Comparison of ENCODE assay signal across 11 cellular contexts in genomic region chr7:77831953-77832352, GRCh38.
"Had no signal": no experiment of that assay in that cellular context is flagged by ENCODE, and none has a peak within 500 bp of the region (broad histone marks: within the 10 kb centered on the region; RNA-seq: fewer than 3 reads in every experiment).

No MANE protein-coding gene starts in this region.

- ATAC-seq: gastroesophageal sphincter; stimulated activated naive CD8-positive, alpha-beta T cell treated with anti-CD3 and anti-CD28 coated beads, Interleukin-15, amount 100 ng/mL, for 72 hours; upper lobe of right lung had no signal

- H3K4me1 ChIP-seq: gastroesophageal sphincter, neural progenitor cell, testis had no signal

- FAIRE-seq: colon had no signal

- H3K36me3 ChIP-seq: gastroesophageal sphincter, neural progenitor cell, ovary, upper lobe of right lung had no signal

- H3K9me3 Mint-ChIP-seq: stimulated activated naive CD8-positive, alpha-beta T cell treated with anti-CD3 and anti-CD28 coated beads, Interleukin-15, amount 100 ng/mL, for 72 hours had no signal

- H3K27ac Mint-ChIP-seq: activated naive CD4-positive, alpha-beta T cell treated with anti-CD3 and anti-CD28 coated beads for 36 hours; mesothelial cell of epicardium; neural progenitor cell; stimulated activated naive CD8-positive, alpha-beta T cell treated with anti-CD3 and anti-CD28 coated beads, Interleukin-15, amount 100 ng/mL, for 72 hours had no signal

- H3K9me3 ChIP-seq: gastroesophageal sphincter, testis, upper lobe of right lung had no signal

- H3K27ac ChIP-seq: gastroesophageal sphincter, neural progenitor cell, ovary, testis, upper lobe of right lung had no signal

- H3K4me1 Mint-ChIP-seq: neural progenitor cell had no signal

- H3K27me3 ChIP-seq: gastroesophageal sphincter, neural progenitor cell, ovary, testis, upper lobe of right lung had no signal

- DNase-seq: ovary; stimulated activated CD8-positive, alpha-beta memory T cell treated with anti-CD3 and anti-CD28 coated beads, Interleukin-4, amount 100 ng/mL, for 48 hours; stimulated activated naive CD8-positive, alpha-beta T cell treated with anti-CD3 and anti-CD28 coated beads, Interleukin-15, amount 100 ng/mL, for 72 hours; T1000; testis; upper lobe of right lung had no signal

- H3K4me3 ChIP-seq: gastroesophageal sphincter, neural progenitor cell, ovary, testis, upper lobe of right lung had no signal

- H3K4me3 Mint-ChIP-seq: activated naive CD4-positive, alpha-beta T cell treated with anti-CD3 and anti-CD28 coated beads for 36 hours; mesothelial cell of epicardium; neural progenitor cell; stimulated activated naive CD8-positive, alpha-beta T cell treated with anti-CD3 and anti-CD28 coated beads, Interleukin-15, amount 100 ng/mL, for 72 hours had no signal

- H3K27me3 Mint-ChIP-seq: stimulated activated naive CD8-positive, alpha-beta T cell treated with anti-CD3 and anti-CD28 coated beads, Interleukin-15, amount 100 ng/mL, for 72 hours had no signal
